Comparison of ENCODE assay signal across 31 cellular contexts in the genomic region with DNA sequence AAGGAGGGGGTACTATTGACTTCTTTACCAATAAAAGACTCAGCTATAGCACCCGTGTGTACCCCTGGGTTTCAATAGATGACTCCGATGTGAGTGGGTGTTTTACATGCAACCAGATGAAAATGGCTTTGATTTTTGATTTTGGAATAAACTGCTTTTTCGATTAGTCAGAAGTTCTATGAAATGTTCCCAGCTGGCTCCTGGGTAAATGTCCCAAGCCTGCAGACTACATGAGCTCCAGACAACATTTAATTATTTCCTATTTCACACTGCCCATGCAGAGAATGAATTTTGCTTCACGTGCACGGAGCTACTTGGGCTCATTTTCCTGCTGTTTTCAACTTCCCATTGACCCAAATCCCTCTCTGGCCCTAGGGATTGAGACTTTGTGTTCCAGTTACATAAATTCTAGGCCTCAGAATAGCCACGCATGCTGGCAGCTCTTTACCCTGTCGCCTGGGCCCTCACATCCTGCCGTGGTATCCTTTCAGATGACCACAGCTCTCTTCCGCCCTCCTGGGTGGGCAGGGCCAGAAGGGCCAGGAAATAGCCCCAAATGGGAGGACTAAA. TPM values are rescaled to one million over a fixed set of nuclear protein-coding genes. Genes with fewer than 3 reads are reported as not detected.
"Had no signal": no experiment of that assay in that cellular context is flagged by ENCODE, and none has a peak within 500 bp of the region (broad histone marks: within the 10 kb centered on the region; RNA-seq: fewer than 3 reads in every experiment).

No MANE protein-coding gene starts in this region.

- H3K27me3 ChIP-seq: ascending aorta, brain microvascular endothelial cell, heart left ventricle, neutrophil, right lobe of liver, suprapubic skin, transverse colon had no signal

- H3K9me3 Mint-ChIP-seq: activated CD8-positive, alpha-beta T cell treated with anti-CD3 and anti-CD28 coated beads for 36 hours; activated naive CD4-positive, alpha-beta T cell treated with anti-CD3 and anti-CD28 coated beads, Interleukin-2, amount 50 U/mL, for 24 hours; effector memory CD8-positive, alpha-beta T cell; naive thymus-derived CD4-positive, alpha-beta T cell; stimulated activated memory B cell treated with anti-CD40 and anti-IgM and Interleukin-4, amounts not matched to agents 10 μg/mL and 1 μg/mL and 100 μg/mL, for 72 hours; T-helper 1 cell treated with Interleukin-12 subunit alpha and Interleukin-12 subunit beta and Interleukin-4 antibody, amounts not matched to agents 30 μg/mL and 1 μg/mL, for 36 hours had no signal

- DNase-seq: activated CD4-positive, alpha-beta T cell treated with anti-CD3 and anti-CD28 coated beads for 48 hours; activated CD8-positive, alpha-beta T cell treated with anti-CD3 and anti-CD28 coated beads for 36 hours; activated gamma-delta T cell treated with Interleukin-2 at 50 U/mL for 16 hours; activated T-cell treated with anti-CD3 and anti-CD28 coated beads, Interleukin-2, amount 50 U/mL, for 1 hour; brain microvascular endothelial cell; caudate nucleus; effector memory CD8-positive, alpha-beta T cell; heart left ventricle; islet precursor cell; left colon; naive thymus-derived CD4-positive, alpha-beta T cell; right lobe of liver; stimulated activated CD4-positive, alpha-beta T cell treated with anti-CD3 and anti-CD28 coated beads, Interleukin-1b, Interleukin-23, amount 100 ng/mL, for 48 hours; stomach; T1000; transverse colon had no signal

- H3K4me3 ChIP-seq: ascending aorta, heart left ventricle, right lobe of liver, skin epidermis, stomach, suprapubic skin, transverse colon had no signal

- H3K4me3 Mint-ChIP-seq: activated CD8-positive, alpha-beta T cell treated with anti-CD3 and anti-CD28 coated beads for 36 hours; activated naive CD4-positive, alpha-beta T cell treated with anti-CD3 and anti-CD28 coated beads, Interleukin-2, amount 50 U/mL, for 24 hours; naive thymus-derived CD4-positive, alpha-beta T cell; stimulated activated memory B cell treated with anti-CD40 and anti-IgM and Interleukin-4, amounts not matched to agents 10 μg/mL and 1 μg/mL and 100 μg/mL, for 72 hours; T-helper 1 cell treated with Interleukin-12 subunit alpha and Interleukin-12 subunit beta and Interleukin-4 antibody, amounts not matched to agents 30 μg/mL and 1 μg/mL, for 36 hours had no signal

- H3K9me3 ChIP-seq: ascending aorta, heart left ventricle, neutrophil, right lobe of liver, stomach, suprapubic skin, transverse colon had no signal

- H3K79me2 ChIP-seq: parathyroid adenoma had no signal

- H3K36me3 Mint-ChIP-seq: activated naive CD4-positive, alpha-beta T cell treated with anti-CD3 and anti-CD28 coated beads, Interleukin-2, amount 50 U/mL, for 24 hours; naive thymus-derived CD4-positive, alpha-beta T cell; stimulated activated memory B cell treated with anti-CD40 and anti-IgM and Interleukin-4, amounts not matched to agents 10 μg/mL and 1 μg/mL and 100 μg/mL, for 72 hours had no signal

- H3K4me1 ChIP-seq: ascending aorta had no signal

- H3K9ac ChIP-seq: parathyroid adenoma had no signal

- H2AFZ ChIP-seq: parathyroid adenoma had no signal

- H3K27me3 Mint-ChIP-seq: activated CD8-positive, alpha-beta T cell treated with anti-CD3 and anti-CD28 coated beads for 36 hours; activated naive CD4-positive, alpha-beta T cell treated with anti-CD3 and anti-CD28 coated beads, Interleukin-2, amount 50 U/mL, for 24 hours; naive thymus-derived CD4-positive, alpha-beta T cell; stimulated activated memory B cell treated with anti-CD40 and anti-IgM and Interleukin-4, amounts not matched to agents 10 μg/mL and 1 μg/mL and 100 μg/mL, for 72 hours had no signal

- H3K27ac Mint-ChIP-seq: activated naive CD4-positive, alpha-beta T cell treated with anti-CD3 and anti-CD28 coated beads, Interleukin-2, amount 50 U/mL, for 24 hours; naive thymus-derived CD4-positive, alpha-beta T cell; stimulated activated memory B cell treated with anti-CD40 and anti-IgM and Interleukin-4, amounts not matched to agents 10 μg/mL and 1 μg/mL and 100 μg/mL, for 72 hours; T-helper 1 cell treated with Interleukin-12 subunit alpha and Interleukin-12 subunit beta and Interleukin-4 antibody, amounts not matched to agents 30 μg/mL and 1 μg/mL, for 36 hours had no signal

- H3K36me3 ChIP-seq: ascending aorta, brain microvascular endothelial cell, heart left ventricle, neutrophil, right lobe of liver, stomach, suprapubic skin, transverse colon had no signal

- ATAC-seq: activated CD8-positive, alpha-beta T cell treated with anti-CD3 and anti-CD28 coated beads for 36 hours; effector memory CD8-positive, alpha-beta T cell; esophagus mucosa; heart left ventricle; left colon; naive thymus-derived CD4-positive, alpha-beta T cell; right lobe of liver; stimulated activated memory B cell treated with anti-CD40 and anti-IgM and Interleukin-4, amounts not matched to agents 10 μg/mL and 1 μg/mL and 100 μg/mL, for 72 hours had no signal

- H3K27ac ChIP-seq: ascending aorta, brain microvascular endothelial cell, heart left ventricle, parathyroid adenoma, right lobe of liver, stomach, suprapubic skin, transverse colon had no signal

RNA-seq across cellular contexts. Expression of a gene that starts 59.7 kb away (rescaled TPM):
- total RNA-seq: activated CD8-positive, alpha-beta T cell treated with anti-CD3 and anti-CD28 coated beads for 36 hours; ascending aorta; dermis microvascular lymphatic vessel endothelial cell; endothelial cell of umbilical vein; esophagus mucosa; fibroblast of villous mesenchyme; heart left ventricle; left colon; lower leg skin; mesenteric fat pad; naive thymus-derived CD4-positive, alpha-beta T cell; right lobe of liver; stomach; suprapubic skin; transverse colon had no signal
- polyA plus RNA-seq: adipose tissue; endothelial cell of umbilical vein; heart left ventricle; naive thymus-derived CD4-positive, alpha-beta T cell had no signal
